ENCODE assay signal across 9 cellular contexts in genomic region chr15:33234019-33234418, GRCh38. TPM values are rescaled to one million over a fixed set of nuclear protein-coding genes. Genes with fewer than 3 reads are reported as not detected.
A peak's percentile ranks its signal among the peaks of the same experiment; 100 is the strongest.
DNase-seq lines count a peak whose midpoint lies in the region; ATAC-seq, FAIRE-seq and TF ChIP-seq lines count a peak whose summit lies in the region.
"Had no signal": no experiment of that assay in that cellular context is flagged by ENCODE, and none has a peak within 500 bp of the region (broad histone marks: within the 10 kb centered on the region; RNA-seq: fewer than 3 reads in every experiment).

No MANE protein-coding gene starts in this region.

- no peak overlapping the region for H3K27ac ChIP-seq in SJCRH30

- TF ChIP-seq CTCF in AG10803 (conservative IDR thresholded peaks at IDR 0.05; ENCODE audit: low read length) = peak; percentile 67
- peak; percentile 77 for TF ChIP-seq CTCF in type B pancreatic cell (conservative IDR thresholded peaks at IDR 0.05)

- H3K4me1 Mint-ChIP-seq in type B pancreatic cell (ENCODE audit: unreplicated experiment) = peaks cover 6% of the 10 kb centered on the region
- H3K4me1 Mint-ChIP-seq in stimulated activated effector memory CD8-positive, alpha-beta T cell treated with anti-CD3 and anti-CD28 coated beads, Interleukin-12 subunit alpha, Interleukin-12 subunit beta, amount 100 ng/mL, for 72 hours = no peaks in the 10 kb centered on the region

- DNase-seq in AG10803 (ENCODE audit: low read depth) (peak; percentile 43), H54 (ENCODE audit: insufficient read length, low spot score) (no peak), SJCRH30 (peak; percentile 33 to 72), foreskin melanocyte (peak; percentile 38), type B pancreatic cell (ENCODE audit: extremely low spot score, unreplicated experiment) (no peak), DMS153 treated with DMSO at 0.1 percent for 48 hours (lab: John Stamatoyannopoulos, UW; ENCODE audit: unreplicated experiment) (no peak)
- no peak for DNase-seq in stimulated activated effector memory CD8-positive, alpha-beta T cell treated with anti-CD3 and anti-CD28 coated beads, Interleukin-12 subunit alpha, Interleukin-12 subunit beta, amount 100 ng/mL, for 72 hours (ENCODE audit: low spot score in 2 of 2)

- no peaks in the 10 kb centered on the region for H3K27me3 ChIP-seq in SJCRH30

- H3K4me3 Mint-ChIP-seq in type B pancreatic cell = no peak overlapping the region
- no peak overlapping the region for H3K4me3 Mint-ChIP-seq in stimulated activated effector memory CD8-positive, alpha-beta T cell treated with anti-CD3 and anti-CD28 coated beads, Interleukin-12 subunit alpha, Interleukin-12 subunit beta, amount 100 ng/mL, for 72 hours
- H3K4me3 Mint-ChIP-seq: stimulated activated naive CD8-positive, alpha-beta T cell treated with anti-CD3 and anti-CD28 coated beads, Interleukin-15, Interleukin-2, amounts not matched to agents 100 ng/mL and 50 ng/mL, for 24 hours had no signal

- no peak for TF ChIP-seq POLR2A in H54 (IDR thresholded peaks at IDR 0.05; ENCODE audit: low read depth, low read length)

- peaks cover 6% of the 10 kb centered on the region for H3K4me1 ChIP-seq in SJCRH30

- H3K27ac Mint-ChIP-seq in type B pancreatic cell = no peak overlapping the region
- H3K27ac Mint-ChIP-seq in stimulated activated effector memory CD8-positive, alpha-beta T cell treated with anti-CD3 and anti-CD28 coated beads, Interleukin-12 subunit alpha, Interleukin-12 subunit beta, amount 100 ng/mL, for 72 hours = no peak overlapping the region
- H3K27ac Mint-ChIP-seq: stimulated activated naive CD8-positive, alpha-beta T cell treated with anti-CD3 and anti-CD28 coated beads, Interleukin-15, Interleukin-2, amounts not matched to agents 100 ng/mL and 50 ng/mL, for 24 hours had no signal

- H3K4me3 ChIP-seq in AG10803 (ENCODE audit: low read length) (no peak overlapping the region), SJCRH30 (no peak overlapping the region)

- no peak for ATAC-seq in stimulated activated effector memory CD8-positive, alpha-beta T cell treated with anti-CD3 and anti-CD28 coated beads, Interleukin-12 subunit alpha, Interleukin-12 subunit beta, amount 100 ng/mL, for 72 hours
- no peak for ATAC-seq in GM18868 (IDR thresholded peaks at IDR 0.05; ENCODE audit: unreplicated experiment)

- peaks cover 4% of the 10 kb centered on the region for H3K27me3 Mint-ChIP-seq in type B pancreatic cell

- H3K9me3 Mint-ChIP-seq in type B pancreatic cell = no peaks in the 10 kb centered on the region
- no peaks in the 10 kb centered on the region for H3K9me3 Mint-ChIP-seq in stimulated activated effector memory CD8-positive, alpha-beta T cell treated with anti-CD3 and anti-CD28 coated beads, Interleukin-12 subunit alpha, Interleukin-12 subunit beta, amount 100 ng/mL, for 72 hours
- H3K9me3 Mint-ChIP-seq: stimulated activated naive CD8-positive, alpha-beta T cell treated with anti-CD3 and anti-CD28 coated beads, Interleukin-15, Interleukin-2, amounts not matched to agents 100 ng/mL and 50 ng/mL, for 24 hours had no signal

- no peaks in the 10 kb centered on the region for H3K36me3 ChIP-seq in SJCRH30

- H3K9me3 ChIP-seq in SJCRH30 (replicated peaks) = no peaks in the 10 kb centered on the region

- peak; percentile 78 for FAIRE-seq in H54 (lab: Jason Lieb, UNC)

- no peaks in the 10 kb centered on the region for H3K36me3 Mint-ChIP-seq in type B pancreatic cell
- no peaks in the 10 kb centered on the region for H3K36me3 Mint-ChIP-seq in stimulated activated effector memory CD8-positive, alpha-beta T cell treated with anti-CD3 and anti-CD28 coated beads, Interleukin-12 subunit alpha, Interleukin-12 subunit beta, amount 100 ng/mL, for 72 hours

RNA-seq across cellular contexts. Expression of gene FMN1, which starts 39.5 kb away (rescaled TPM):
- 15.6 and 21.2 TPM in 2 replicates for total RNA-seq in SJCRH30 (2014; rRNA removed; shearing (Covaris generic))
- 15.8 and 22.1 TPM in 2 replicates for total RNA-seq in type B pancreatic cell (ENCODE audit: low replicate concordance)

Comparison
In these comparisons a context has a peak if more than half of its experiments do, and no peak if none do; other contexts are left out.
1. DNase-seq: peak in AG10803 (single experiment), SJCRH30 (2 of 2) and foreskin melanocyte (single experiment); none in H54 (single experiment), type B pancreatic cell (single experiment), stimulated activated effector memory CD8-positive, alpha-beta T cell treated with anti-CD3 and anti-CD28 coated beads, Interleukin-12 subunit alpha, Interleukin-12 subunit beta, amount 100 ng/mL, for 72 hours (0 of 2) and DMS153 treated with DMSO at 0.1 percent for 48 hours (single experiment).